17 cellular contexts compared by ENCODE assay signal in the genomic region with DNA sequence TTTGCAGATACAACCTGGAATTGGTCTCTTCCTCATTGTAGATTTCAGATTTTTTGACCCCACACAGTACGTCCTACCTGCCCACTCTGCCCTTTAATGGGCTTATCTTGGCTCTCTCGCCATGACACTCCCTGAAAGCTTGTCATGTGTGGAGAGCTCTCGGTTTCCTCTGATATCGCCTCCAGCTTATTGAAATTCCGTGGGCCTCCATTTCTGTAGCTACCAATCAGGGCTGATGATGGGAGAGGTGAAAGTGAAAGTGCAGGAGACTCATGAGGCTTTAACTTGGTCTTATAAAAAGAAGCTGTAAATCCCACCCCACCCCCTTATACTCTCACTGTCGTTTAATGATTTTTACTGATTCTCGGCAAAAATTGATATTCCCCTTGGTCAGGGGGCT. TPM values are rescaled to one million over a fixed set of nuclear protein-coding genes. Genes with fewer than 3 reads are reported as not detected.
DNase-seq lines count a peak whose midpoint lies in the region; ATAC-seq and TF ChIP-seq lines count a peak whose summit lies in the region.
"Had no signal": no experiment of that assay in that cellular context is flagged by ENCODE, and none has a peak within 500 bp of the region (broad histone marks: within the 10 kb centered on the region; RNA-seq: fewer than 3 reads in every experiment).

No MANE protein-coding gene starts in this region.

- intact Hi-C loops in breast epithelium (cut with DNase I; ENCODE audit: low total_unique reads) (no loop called here), MCF 10A (cut with micrococcal nuclease) (no loop called here)
- intact Hi-C loops in activated CD4-positive, alpha-beta memory T cell treated with anti-CD3 and anti-CD28 coated beads for 36 hours (cut with micrococcal nuclease): no loop called here

- no TSS peak for BruUV-seq in MCF 10A (replicated peaks; lab: Mats Ljungman, UMichigan)

- no peak for TF ChIP-seq CTCF in breast epithelium (IDR thresholded peaks at IDR 0.05)
- TF ChIP-seq CTCF in MCF 10A (IDR thresholded peaks at IDR 0.05; ENCODE audit: unreplicated experiment): no peak
- no peak for TF ChIP-seq CTCF in fibroblast of villous mesenchyme (IDR thresholded peaks at IDR 0.05; ENCODE audit: insufficient read depth, low read depth, low read length)

- TF ChIP-seq POLR2A in breast epithelium (IDR thresholded peaks at IDR 0.05): no peak

- DNase-seq in breast epithelium (ENCODE audit: low spot score in 2 of 2) (no peak), MCF 10A (ENCODE audit: unreplicated experiment) (no peak), fibroblast of villous mesenchyme (ENCODE audit: low read depth) (peak; percentile 52), occipital lobe (lab: John Stamatoyannopoulos, UW) (no peak), NCI-H1436 (lab: John Stamatoyannopoulos, UW) (no peak)
- peak; percentile 27 for DNase-seq in activated CD4-positive, alpha-beta memory T cell treated with anti-CD3 and anti-CD28 coated beads for 36 hours
- DNase-seq in stimulated activated naive CD8-positive, alpha-beta T cell treated with anti-CD3 and anti-CD28 coated beads, Interleukin-15, amount 100 ng/mL, for 72 hours: peak in 1 of 2 donors; percentile 23
- DNase-seq: activated CD4-positive, CD25-positive, alpha-beta regulatory T cell; activated gamma-delta T cell treated with Interleukin-2 at 50 U/mL for 16 hours; NCI-H1436 treated with DMSO at 0.1 percent for 48 hours; NCI-H82 had no signal

- no peaks in the 10 kb centered on the region for H3K36me3 ChIP-seq in breast epithelium

- no peak overlapping the region for H3K27ac Mint-ChIP-seq in MCF 10A (ENCODE audit: low read depth, unreplicated experiment)
- no peak overlapping the region for H3K27ac Mint-ChIP-seq in activated CD4-positive, alpha-beta memory T cell treated with anti-CD3 and anti-CD28 coated beads for 36 hours
- peak overlapping the region; percentile 13 to 88 for H3K27ac Mint-ChIP-seq in stimulated activated naive CD8-positive, alpha-beta T cell treated with anti-CD3 and anti-CD28 coated beads, Interleukin-15, amount 100 ng/mL, for 72 hours
- H3K27ac Mint-ChIP-seq: stimulated activated memory B cell treated with anti-CD40 and anti-IgM and Interleukin-4, amounts not matched to agents 10 μg/mL and 1 μg/mL and 100 μg/mL, for 72 hours had no signal

- H3K4me1 ChIP-seq in breast epithelium: no peaks in the 10 kb centered on the region

- peaks cover 57% of the 10 kb centered on the region for H3K27me3 Mint-ChIP-seq in MCF 10A (ENCODE audit: insufficient read depth, unreplicated experiment)
- peaks cover 10% of the 10 kb centered on the region for H3K27me3 Mint-ChIP-seq in activated CD4-positive, alpha-beta memory T cell treated with anti-CD3 and anti-CD28 coated beads for 36 hours
- peaks cover 75% of the 10 kb centered on the region for H3K27me3 Mint-ChIP-seq in stimulated activated naive CD8-positive, alpha-beta T cell treated with anti-CD3 and anti-CD28 coated beads, Interleukin-15, amount 100 ng/mL, for 72 hours

- CTCF ChIA-PET in MCF 10A (lab: Yijun Ruan, JAX): interaction anchor here (0.7 kb wide), 1 partner anchor 9 kb away, joined by 3 read pairs; no protein-coding TSS in a partner anchor
- CTCF ChIA-PET in activated CD4-positive, alpha-beta memory T cell treated with anti-CD3 and anti-CD28 coated beads for 36 hours (lab: Charles Lee): interaction anchor here (0.7 to 1.3 kb wide), 2 partner anchors 21 to 56 kb away, joined by 4 to 6 read pairs; no protein-coding TSS in a partner anchor

- peak; percentile 70 for ATAC-seq in stimulated activated naive CD8-positive, alpha-beta T cell treated with anti-CD3 and anti-CD28 coated beads, Interleukin-15, amount 100 ng/mL, for 72 hours
- ATAC-seq in GM19452 (IDR thresholded peaks at IDR 0.05; ENCODE audit: unreplicated experiment): no peak
- ATAC-seq: stimulated activated memory B cell treated with anti-CD40 and anti-IgM and Interleukin-4, amounts not matched to agents 10 μg/mL and 1 μg/mL and 100 μg/mL, for 72 hours had no signal

- POLR2A ChIA-PET in MCF 10A (lab: Yijun Ruan, JAX): no interaction called here
- POLR2A ChIA-PET in activated CD4-positive, alpha-beta memory T cell treated with anti-CD3 and anti-CD28 coated beads for 36 hours (lab: Charles Lee): interaction anchor here (0.5 to 1.2 kb wide), 2 partner anchors 30 to 829 kb away, joined by 3 read pairs; no protein-coding TSS in a partner anchor

- no peaks in the 10 kb centered on the region for H3K9me3 Mint-ChIP-seq in MCF 10A (ENCODE audit: unreplicated experiment)
- H3K9me3 Mint-ChIP-seq in activated CD4-positive, alpha-beta memory T cell treated with anti-CD3 and anti-CD28 coated beads for 36 hours: no peaks in the 10 kb centered on the region
- no peaks in the 10 kb centered on the region for H3K9me3 Mint-ChIP-seq in stimulated activated naive CD8-positive, alpha-beta T cell treated with anti-CD3 and anti-CD28 coated beads, Interleukin-15, amount 100 ng/mL, for 72 hours
- H3K9me3 Mint-ChIP-seq: stimulated activated memory B cell treated with anti-CD40 and anti-IgM and Interleukin-4, amounts not matched to agents 10 μg/mL and 1 μg/mL and 100 μg/mL, for 72 hours had no signal

- H3K27me3 ChIP-seq in breast epithelium: no peaks in the 10 kb centered on the region

- no peaks in the 10 kb centered on the region for H3K36me3 Mint-ChIP-seq in MCF 10A (ENCODE audit: insufficient read depth, unreplicated experiment)
- H3K36me3 Mint-ChIP-seq in activated CD4-positive, alpha-beta memory T cell treated with anti-CD3 and anti-CD28 coated beads for 36 hours: no peaks in the 10 kb centered on the region
- H3K36me3 Mint-ChIP-seq: stimulated activated memory B cell treated with anti-CD40 and anti-IgM and Interleukin-4, amounts not matched to agents 10 μg/mL and 1 μg/mL and 100 μg/mL, for 72 hours had no signal

- H3K4me1 Mint-ChIP-seq in MCF 10A (ENCODE audit: insufficient read depth, unreplicated experiment): peaks cover 14% of the 10 kb centered on the region
- peaks cover 36% of the 10 kb centered on the region for H3K4me1 Mint-ChIP-seq in activated CD4-positive, alpha-beta memory T cell treated with anti-CD3 and anti-CD28 coated beads for 36 hours (ENCODE audit: low read depth)
- peaks cover 43% of the 10 kb centered on the region for H3K4me1 Mint-ChIP-seq in stimulated activated naive CD8-positive, alpha-beta T cell treated with anti-CD3 and anti-CD28 coated beads, Interleukin-15, amount 100 ng/mL, for 72 hours

- H3K27ac ChIP-seq in breast epithelium: no peak overlapping the region

- no peak overlapping the region for H3K4me3 Mint-ChIP-seq in MCF 10A (ENCODE audit: unreplicated experiment)
- peak overlapping the region; percentile 25 for H3K4me3 Mint-ChIP-seq in activated CD4-positive, alpha-beta memory T cell treated with anti-CD3 and anti-CD28 coated beads for 36 hours
- H3K4me3 Mint-ChIP-seq in stimulated activated naive CD8-positive, alpha-beta T cell treated with anti-CD3 and anti-CD28 coated beads, Interleukin-15, amount 100 ng/mL, for 72 hours: peak overlapping the region; percentile 66 to 73
- H3K4me3 Mint-ChIP-seq: stimulated activated memory B cell treated with anti-CD40 and anti-IgM and Interleukin-4, amounts not matched to agents 10 μg/mL and 1 μg/mL and 100 μg/mL, for 72 hours had no signal

- H3K4me3 ChIP-seq in breast epithelium (peak overlapping the region in 2 of 3 donors; percentile 9 to 15), fibroblast of villous mesenchyme (ENCODE audit: low read depth, low read length) (no peak overlapping the region)

- no peaks in the 10 kb centered on the region for H3K9me3 ChIP-seq in breast epithelium

RNA-seq across cellular contexts. Expression of gene HOXB1, which starts 17.7 kb away (rescaled TPM):
- total RNA-seq in breast epithelium (not detected), MCF 10A (2022) (not detected in 2 replicates), fibroblast of villous mesenchyme (not detected in 2 replicates), occipital lobe (not detected)
- total RNA-seq in activated CD4-positive, alpha-beta memory T cell treated with anti-CD3 and anti-CD28 coated beads for 36 hours: not detected
- total RNA-seq: fibroblast of lung, mucosa of gallbladder, pulmonary artery endothelial cell, SK-MEL-5 had no signal

RNA-seq across cellular contexts. Expression of gene HOXB2, which starts 31.8 kb away (rescaled TPM):
- total RNA-seq in breast epithelium (10 to 100 TPM; 13.6 to 36.4 (median 19.6) TPM), MCF 10A (2022) (3.0 and 4.8 TPM in 2 replicates), fibroblast of villous mesenchyme (4.3 and 4.5 TPM in 2 replicates), occipital lobe (0.16 TPM)
- 10 to 100 TPM; 13.3 to 16.8 TPM for total RNA-seq in activated CD4-positive, alpha-beta memory T cell treated with anti-CD3 and anti-CD28 coated beads for 36 hours
- total RNA-seq: SK-MEL-5 had no signal

Comparison
In these comparisons a context has a peak if more than half of its experiments do, and no peak if none do; other contexts are left out.
1. DNase-seq: peak in activated CD4-positive, alpha-beta memory T cell treated with anti-CD3 and anti-CD28 coated beads for 36 hours (single experiment) and fibroblast of villous mesenchyme (single experiment); none in breast epithelium (0 of 2), MCF 10A (single experiment), occipital lobe (single experiment) and NCI-H1436 (single experiment).
2. H3K27ac Mint-ChIP-seq: peak in stimulated activated naive CD8-positive, alpha-beta T cell treated with anti-CD3 and anti-CD28 coated beads, Interleukin-15, amount 100 ng/mL, for 72 hours (2 of 2); none in MCF 10A (single experiment) and activated CD4-positive, alpha-beta memory T cell treated with anti-CD3 and anti-CD28 coated beads for 36 hours (single experiment).